23 cellular contexts compared by ENCODE assay signal in the genomic region with DNA sequence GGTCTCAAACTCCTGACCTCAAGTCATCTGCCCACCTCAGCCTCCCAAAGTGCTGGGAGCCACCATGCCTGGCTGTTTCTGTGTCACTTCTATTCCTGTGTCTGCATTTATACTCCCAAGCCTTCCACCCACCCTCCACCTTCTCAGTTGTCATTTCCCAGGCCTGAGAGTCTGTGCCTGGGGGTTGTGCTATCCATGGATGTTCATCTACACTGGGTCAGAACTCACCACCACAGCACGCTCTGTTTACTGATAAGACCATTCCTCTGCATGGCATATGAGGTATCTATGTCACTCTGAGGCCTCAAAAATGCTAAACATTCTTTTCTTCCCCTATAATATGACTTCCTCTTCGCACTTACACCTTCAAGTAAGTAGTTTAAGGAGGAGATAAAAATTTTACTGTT.
"Had no signal": no experiment of that assay in that cellular context is flagged by ENCODE, and none has a peak within 500 bp of the region (broad histone marks: within the 10 kb centered on the region; RNA-seq: fewer than 3 reads in every experiment).

No MANE protein-coding gene starts in this region.

- H3K4me1 ChIP-seq: breast epithelium had no signal

- H3K36me3 ChIP-seq: adrenal gland, breast epithelium had no signal

- ATAC-seq: activated CD8-positive, alpha-beta T cell treated with anti-CD3 and anti-CD28 coated beads, Interleukin-2, amount 10 ng/mL, durations not matched to agents 7 days and 5 days had no signal

- H3K27ac ChIP-seq: adrenal gland, breast epithelium, PC-9, WERI-Rb-1 had no signal

- H3K27me3 ChIP-seq: adrenal gland, breast epithelium, MG63 had no signal

- H3K9me3 ChIP-seq: adrenal gland, breast epithelium, MG63 had no signal

- H3K4me3 ChIP-seq: adrenal gland, breast epithelium, MG63, PC-9 had no signal

- DNase-seq: activated CD4-positive, alpha-beta T cell treated with anti-CD3 and anti-CD28 coated beads for 4 hours; activated CD4-positive, alpha-beta T cell treated with anti-CD3 and anti-CD28 coated beads, Interleukin-2, amount 50 U/mL, for 4 hours; activated CD8-positive, alpha-beta memory T cell treated with anti-CD3 and anti-CD28 coated beads, Interleukin-2, amount 50 U/mL, for 48 hours; activated CD8-positive, alpha-beta T cell treated with anti-CD3 and anti-CD28 coated beads, Interleukin-2, amount 10 ng/mL, durations not matched to agents 7 days and 5 days; activated naive CD4-positive, alpha-beta T cell treated with anti-CD3 and anti-CD28 coated beads, Interleukin-2, amount 50 U/mL, for 16 hours; activated naive CD8-positive, alpha-beta T cell treated with anti-CD3 and anti-CD28 coated beads, Interleukin-2, amount 10 ng/mL, durations not matched to agents 7 days and 5 days; activated T-cell treated with anti-CD3 and anti-CD28 coated beads, Interleukin-2, amount 50 U/mL, for 1 hour; adrenal gland; aorta; MG63; MV-4-11; NCI-H1092 treated with DMSO at 0.1 percent for 48 hours; NCI-H1417 treated with DMSO at 0.1 percent for 48 hours; NCI-H1694; NCI-H2029; NCI-H2107; NCI-H2171 treated with DMSO at 0.1 percent for 48 hours; NCI-H510A treated with DMSO at 0.1 percent for 48 hours; NCI-H69; PC-9; SHP77 treated with DMSO at 0.1 percent for 48 hours; WERI-Rb-1 had no signal
